Comparison of ENCODE assay signal across 24 cellular contexts in genomic region chr4:185878633-185879032, GRCh38.
"Had no signal": no experiment of that assay in that cellular context is flagged by ENCODE, and none has a peak within 500 bp of the region (broad histone marks: within the 10 kb centered on the region; RNA-seq: fewer than 3 reads in every experiment).

No MANE protein-coding gene starts in this region.

- H3K9me3 ChIP-seq: esophagus squamous epithelium, left lung, ovary, spleen, tibial artery, upper lobe of left lung, uterus had no signal

- H3K27ac Mint-ChIP-seq: naive B cell; nephron; stimulated activated memory B cell treated with anti-CD40 and anti-IgM and Interleukin-4, amounts not matched to agents 10 μg/mL and 1 μg/mL and 100 μg/mL, for 72 hours; stimulated activated naive CD8-positive, alpha-beta T cell treated with anti-CD3 and anti-CD28 coated beads, Interleukin-15, Interleukin-2, amounts not matched to agents 100 ng/mL and 50 ng/mL, for 24 hours had no signal

- H3K4me3 Mint-ChIP-seq: naive B cell; nephron; stimulated activated memory B cell treated with anti-CD40 and anti-IgM and Interleukin-4, amounts not matched to agents 10 μg/mL and 1 μg/mL and 100 μg/mL, for 72 hours; stimulated activated naive CD8-positive, alpha-beta T cell treated with anti-CD3 and anti-CD28 coated beads, Interleukin-15, Interleukin-2, amounts not matched to agents 100 ng/mL and 50 ng/mL, for 24 hours had no signal

- DNase-seq: cerebellar nuclear complex; dermis blood vessel endothelial cell; esophagus squamous epithelium; foreskin fibroblast; hippocampal formation; left lung; mesendoderm; naive B cell; nucleus accumbens; ovary; spleen; stimulated activated CD4-positive, alpha-beta T cell treated with anti-CD3 and anti-CD28 coated beads, Interleukin-15, amount 100 ng/mL, for 24 hours; stimulated activated CD4-positive, alpha-beta T cell treated with anti-CD3 and anti-CD28 coated beads, Interleukin-1b, Interleukin-23, amount 100 ng/mL, for 48 hours; stimulated activated CD4-positive, alpha-beta T cell treated with anti-CD3 and anti-CD28 coated beads, Interleukin-4, amount 100 ng/mL, for 24 hours; tibial artery; uterus had no signal

- H3K27ac ChIP-seq: esophagus squamous epithelium, left lung, ovary, spleen, tibial artery, upper lobe of left lung, uterus had no signal

- H3K4me1 ChIP-seq: left lung, uterus had no signal

- H3K9me3 Mint-ChIP-seq: stimulated activated naive CD8-positive, alpha-beta T cell treated with anti-CD3 and anti-CD28 coated beads, Interleukin-15, Interleukin-2, amounts not matched to agents 100 ng/mL and 50 ng/mL, for 24 hours had no signal

- ATAC-seq: left lung; sciatic nerve; stimulated activated memory B cell treated with anti-CD40 and anti-IgM and Interleukin-4, amounts not matched to agents 10 μg/mL and 1 μg/mL and 100 μg/mL, for 72 hours had no signal

- H3K4me3 ChIP-seq: esophagus squamous epithelium, left lung, lung, ovary, spleen, tibial artery, upper lobe of left lung, uterus had no signal

- H3K27me3 ChIP-seq: esophagus squamous epithelium, left lung, ovary, spleen, tibial artery, upper lobe of left lung, uterus had no signal

- H3K36me3 Mint-ChIP-seq: naive B cell; stimulated activated memory B cell treated with anti-CD40 and anti-IgM and Interleukin-4, amounts not matched to agents 10 μg/mL and 1 μg/mL and 100 μg/mL, for 72 hours had no signal

- FAIRE-seq: colon, islet of Langerhans had no signal

- H3K4me1 Mint-ChIP-seq: naive B cell; nephron; stimulated activated memory B cell treated with anti-CD40 and anti-IgM and Interleukin-4, amounts not matched to agents 10 μg/mL and 1 μg/mL and 100 μg/mL, for 72 hours had no signal

- H3K36me3 ChIP-seq: esophagus squamous epithelium, left lung, ovary, spleen, tibial artery, upper lobe of left lung, uterus had no signal
